ENCODE assay signal across 1 cellular context in genomic region chr22:46113110-46113909, GRCh38.
A peak's percentile ranks its signal among the peaks of the same experiment; 100 is the strongest.
TF ChIP-seq lines count a peak whose summit lies in the region.

No MANE protein-coding gene starts in this region.

TF ChIP-seq in HEK293, 187 proteins besides CTCF, POLR2A, EP300 and RAD21 (continued from another document):
- TF ChIP-seq ZNF239 (tag by site-specific recombination; IDR thresholded peaks at IDR 0.05) (no peak), ZNF621 (tag by site-specific recombination; IDR thresholded peaks at IDR 0.05) (no peak), ZNF529 (tag by site-specific recombination; IDR thresholded peaks at IDR 0.05; ENCODE audit: insufficient replicate concordance) (no peak), PATZ1 (tag by site-specific recombination; IDR thresholded peaks at IDR 0.05) (peak; percentile 36; the same call in 1 of the 2 replicates), ZBTB17 (tag by site-specific recombination; IDR thresholded peaks at IDR 0.05) (no peak), ZNF585B (tag by site-specific recombination; IDR thresholded peaks at IDR 0.05) (no peak), ZNF580 (tag by site-specific recombination; IDR thresholded peaks at IDR 0.05) (no peak), ZNF248 (tag by site-specific recombination; IDR thresholded peaks at IDR 0.05) (no peak), ZNF792 (tag by site-specific recombination; IDR thresholded peaks at IDR 0.05) (no peak), ZNF626 (tag by site-specific recombination; IDR thresholded peaks at IDR 0.05) (no peak), ZNF776 (tag by site-specific recombination; IDR thresholded peaks at IDR 0.05; ENCODE audit: borderline replicate concordance) (no peak), ZFHX2 (tag by site-specific recombination; conservative IDR thresholded peaks at IDR 0.05) (no peak), ZNF600 (tag by site-specific recombination; IDR thresholded peaks at IDR 0.05) (0 out of 2 replicates have a peak, but pooled peaks have one; percentile 35), ZBTB20 (tag by site-specific recombination; IDR thresholded peaks at IDR 0.05) (no peak), ZNF549 (tag by site-specific recombination; IDR thresholded peaks at IDR 0.05) (no peak), GLIS2 (tag by site-specific recombination; IDR thresholded peaks at IDR 0.05) (peak; percentile 94), ZNF670 (tag by site-specific recombination; IDR thresholded peaks at IDR 0.05; ENCODE audit: low read depth) (no peak), ZNF426 (tag by site-specific recombination; IDR thresholded peaks at IDR 0.05) (no peak), ZBTB8A (tag by site-specific recombination; IDR thresholded peaks at IDR 0.05) (no peak), ZNF48 (tag by site-specific recombination; IDR thresholded peaks at IDR 0.05) (no peak), ZNF701 (tag by site-specific recombination; IDR thresholded peaks at IDR 0.05) (no peak), GLI4 (tag by site-specific recombination; IDR thresholded peaks at IDR 0.05) (no peak), ZNF510 (tag by site-specific recombination; IDR thresholded peaks at IDR 0.05; ENCODE audit: insufficient replicate concordance) (no peak), GLIS1 (tag by site-specific recombination; IDR thresholded peaks at IDR 0.05) (peak; percentile 91), ZNF324 (tag by site-specific recombination; IDR thresholded peaks at IDR 0.05) (no peak), ZEB2 (tag by site-specific recombination; IDR thresholded peaks at IDR 0.05) (no peak), ZNF335 (tag by site-specific recombination; conservative IDR thresholded peaks at IDR 0.05) (no peak), ZBTB10 (tag by site-specific recombination; IDR thresholded peaks at IDR 0.05) (no peak), ZBTB1 (tag by site-specific recombination; IDR thresholded peaks at IDR 0.05) (no peak), KLF8 (tag by site-specific recombination; IDR thresholded peaks at IDR 0.05) (peak; percentile 26; the same call in 1 of the 2 replicates)
- TF ChIP-seq, protein P1, sequence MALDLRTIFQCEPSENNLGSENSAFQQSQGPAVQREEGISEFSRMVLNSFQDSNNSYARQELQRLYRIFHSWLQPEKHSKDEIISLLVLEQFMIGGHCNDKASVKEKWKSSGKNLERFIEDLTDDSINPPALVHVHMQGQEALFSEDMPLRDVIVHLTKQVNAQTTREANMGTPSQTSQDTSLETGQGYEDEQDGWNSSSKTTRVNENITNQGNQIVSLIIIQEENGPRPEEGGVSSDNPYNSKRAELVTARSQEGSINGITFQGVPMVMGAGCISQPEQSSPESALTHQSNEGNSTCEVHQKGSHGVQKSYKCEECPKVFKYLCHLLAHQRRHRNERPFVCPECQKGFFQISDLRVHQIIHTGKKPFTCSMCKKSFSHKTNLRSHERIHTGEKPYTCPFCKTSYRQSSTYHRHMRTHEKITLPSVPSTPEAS (tag by site-specific recombination; IDR thresholded peaks at IDR 0.05): no peak
- TF ChIP-seq, protein P2, sequence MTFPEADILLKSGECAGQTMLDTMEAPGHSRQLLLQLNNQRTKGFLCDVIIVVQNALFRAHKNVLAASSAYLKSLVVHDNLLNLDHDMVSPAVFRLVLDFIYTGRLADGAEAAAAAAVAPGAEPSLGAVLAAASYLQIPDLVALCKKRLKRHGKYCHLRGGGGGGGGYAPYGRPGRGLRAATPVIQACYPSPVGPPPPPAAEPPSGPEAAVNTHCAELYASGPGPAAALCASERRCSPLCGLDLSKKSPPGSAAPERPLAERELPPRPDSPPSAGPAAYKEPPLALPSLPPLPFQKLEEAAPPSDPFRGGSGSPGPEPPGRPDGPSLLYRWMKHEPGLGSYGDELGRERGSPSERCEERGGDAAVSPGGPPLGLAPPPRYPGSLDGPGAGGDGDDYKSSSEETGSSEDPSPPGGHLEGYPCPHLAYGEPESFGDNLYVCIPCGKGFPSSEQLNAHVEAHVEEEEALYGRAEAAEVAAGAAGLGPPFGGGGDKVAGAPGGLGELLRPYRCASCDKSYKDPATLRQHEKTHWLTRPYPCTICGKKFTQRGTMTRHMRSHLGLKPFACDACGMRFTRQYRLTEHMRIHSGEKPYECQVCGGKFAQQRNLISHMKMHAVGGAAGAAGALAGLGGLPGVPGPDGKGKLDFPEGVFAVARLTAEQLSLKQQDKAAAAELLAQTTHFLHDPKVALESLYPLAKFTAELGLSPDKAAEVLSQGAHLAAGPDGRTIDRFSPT (tag by site-specific recombination; IDR thresholded peaks at IDR 0.05): 0 out of 2 replicates have a peak, but pooled peaks have one; percentile 11
- TF ChIP-seq, protein P3, sequence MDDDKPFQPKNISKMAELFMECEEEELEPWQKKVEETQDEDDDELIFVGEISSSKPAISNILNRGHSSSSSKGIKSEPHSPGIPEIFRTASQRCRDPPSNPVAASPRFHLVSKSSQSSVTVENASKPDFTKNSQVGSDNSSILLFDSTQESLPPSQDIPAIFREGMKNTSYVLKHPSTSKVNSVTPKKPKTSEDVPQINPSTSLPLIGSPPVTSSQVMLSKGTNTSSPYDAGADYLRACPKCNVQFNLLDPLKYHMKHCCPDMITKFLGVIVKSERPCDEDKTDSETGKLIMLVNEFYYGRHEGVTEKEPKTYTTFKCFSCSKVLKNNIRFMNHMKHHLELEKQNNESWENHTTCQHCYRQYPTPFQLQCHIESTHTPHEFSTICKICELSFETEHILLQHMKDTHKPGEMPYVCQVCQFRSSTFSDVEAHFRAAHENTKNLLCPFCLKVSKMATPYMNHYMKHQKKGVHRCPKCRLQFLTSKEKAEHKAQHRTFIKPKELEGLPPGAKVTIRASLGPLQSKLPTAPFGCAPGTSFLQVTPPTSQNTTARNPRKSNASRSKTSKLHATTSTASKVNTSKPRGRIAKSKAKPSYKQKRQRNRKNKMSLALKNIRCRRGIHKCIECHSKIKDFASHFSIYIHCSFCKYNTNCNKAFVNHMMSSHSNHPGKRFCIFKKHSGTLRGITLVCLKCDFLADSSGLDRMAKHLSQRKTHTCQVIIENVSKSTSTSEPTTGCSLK (tag by site-specific recombination; IDR thresholded peaks at IDR 0.05): no peak
- TF ChIP-seq, protein P4, sequence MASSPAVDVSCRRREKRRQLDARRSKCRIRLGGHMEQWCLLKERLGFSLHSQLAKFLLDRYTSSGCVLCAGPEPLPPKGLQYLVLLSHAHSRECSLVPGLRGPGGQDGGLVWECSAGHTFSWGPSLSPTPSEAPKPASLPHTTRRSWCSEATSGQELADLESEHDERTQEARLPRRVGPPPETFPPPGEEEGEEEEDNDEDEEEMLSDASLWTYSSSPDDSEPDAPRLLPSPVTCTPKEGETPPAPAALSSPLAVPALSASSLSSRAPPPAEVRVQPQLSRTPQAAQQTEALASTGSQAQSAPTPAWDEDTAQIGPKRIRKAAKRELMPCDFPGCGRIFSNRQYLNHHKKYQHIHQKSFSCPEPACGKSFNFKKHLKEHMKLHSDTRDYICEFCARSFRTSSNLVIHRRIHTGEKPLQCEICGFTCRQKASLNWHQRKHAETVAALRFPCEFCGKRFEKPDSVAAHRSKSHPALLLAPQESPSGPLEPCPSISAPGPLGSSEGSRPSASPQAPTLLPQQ (tag by site-specific recombination; IDR thresholded peaks at IDR 0.05): peak; percentile 63
- TF ChIP-seq, protein P5, sequence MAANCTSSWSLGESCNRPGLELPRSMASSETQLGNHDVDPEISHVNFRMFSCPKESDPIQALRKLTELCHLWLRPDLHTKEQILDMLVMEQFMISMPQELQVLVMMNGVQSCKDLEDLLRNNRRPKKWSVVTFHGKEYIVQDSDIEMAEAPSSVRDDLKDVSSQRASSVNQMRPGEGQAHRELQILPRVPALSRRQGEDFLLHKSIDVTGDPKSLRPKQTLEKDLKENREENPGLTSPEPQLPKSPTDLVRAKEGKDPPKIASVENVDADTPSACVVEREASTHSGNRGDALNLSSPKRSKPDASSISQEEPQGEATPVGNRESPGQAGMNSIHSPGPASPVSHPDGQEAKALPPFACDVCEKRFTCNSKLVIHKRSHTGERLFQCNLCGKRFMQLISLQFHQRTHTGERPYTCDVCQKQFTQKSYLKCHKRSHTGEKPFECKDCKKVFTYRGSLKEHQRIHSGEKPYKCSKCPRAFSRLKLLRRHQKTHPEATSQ (tag by site-specific recombination; IDR thresholded peaks at IDR 0.05): no peak
